In genomic region chr10:96538683-96539082, GRCh38 we compare ENCODE assay signal across 22 cellular contexts.
"Had no signal": no experiment of that assay in that cellular context is flagged by ENCODE, and none has a peak within 500 bp of the region (broad histone marks: within the 10 kb centered on the region; RNA-seq: fewer than 3 reads in every experiment).

No MANE protein-coding gene starts in this region.

- H3K4me1 ChIP-seq: esophagus muscularis mucosa, foreskin keratinocyte, gastroesophageal sphincter, left lung had no signal

- H3K4me3 ChIP-seq: coronary artery, dorsolateral prefrontal cortex, esophagus muscularis mucosa, gastroesophageal sphincter, heart left ventricle, hepatocyte, left lung, lower lobe of right lung had no signal

- H3K27ac ChIP-seq: coronary artery, dorsolateral prefrontal cortex, esophagus muscularis mucosa, foreskin keratinocyte, gastroesophageal sphincter, heart left ventricle, hepatocyte, left lung, lower lobe of right lung had no signal

- FAIRE-seq: colon, endothelial cell of umbilical vein, frontal cortex, keratinocyte had no signal

- DNase-seq: dermis blood vessel endothelial cell; dorsolateral prefrontal cortex; effector CD4-positive, alpha-beta T cell; effector memory CD4-positive, alpha-beta T cell; foreskin keratinocyte; heart left ventricle; hypothalamus; immature natural killer cell; left cardiac atrium; left lung; left ventricle myocardium superior; lower lobe of right lung; mesenchymal stem cell; naive thymus-derived CD4-positive, alpha-beta T cell had no signal

- H3K9me3 ChIP-seq: esophagus muscularis mucosa, gastroesophageal sphincter, left lung, lower lobe of right lung had no signal
